In genomic region chr12:52311282-52311643, GRCh38 we compare ENCODE assay signal across 14 cellular contexts. TPM values are rescaled to one million over a fixed set of nuclear protein-coding genes. Genes with fewer than 3 reads are reported as not detected.
"Had no signal": no experiment of that assay in that cellular context is flagged by ENCODE, and none has a peak within 500 bp of the region (broad histone marks: within the 10 kb centered on the region; RNA-seq: fewer than 3 reads in every experiment).

No MANE protein-coding gene starts in this region.

- H3K27me3 ChIP-seq: body of pancreas, thyroid gland, uterus had no signal

- DNase-seq: activated CD4-positive, alpha-beta T cell treated with anti-CD3 and anti-CD28 coated beads for 48 hours; activated naive CD4-positive, alpha-beta T cell treated with Interleukin-2 at 50 U/mL for 16 hours; amniotic stem cell; body of pancreas; cerebellar nuclear complex; erythroblast; left colon; natural killer cell; thyroid gland; uterus had no signal

- H3K36me3 ChIP-seq: thyroid gland, uterus had no signal

- H3K27ac ChIP-seq: body of pancreas, thyroid gland, uterus had no signal

- H3K4me3 ChIP-seq: body of pancreas, thyroid gland, uterus had no signal

- ATAC-seq: body of pancreas, left colon, natural killer cell had no signal

- H3K9me3 ChIP-seq: body of pancreas, thyroid gland, uterus had no signal

- H3K4me1 ChIP-seq: uterus had no signal

RNA-seq across cellular contexts. Expression of gene KRT83, which starts 9.9 kb away (rescaled TPM):
- total RNA-seq: activated T-helper 1 cell treated with anti-CD3 and anti-CD28 coated beads, Interleukin-12 subunit alpha, Interleukin-12 subunit beta, Interleukin-2, Interleukin-4 antibody, amounts not matched to agents 30 ng/mL and 10 ng/mL and 1 ng/mL, durations not matched to agents 14 hours and 24 hours and 36 hours; body of pancreas; left colon; lung microvascular endothelial cell; natural killer cell; pulmonary artery endothelial cell; skeletal muscle tissue had no signal

RNA-seq across cellular contexts. Expression of gene KRT81, which starts 19.9 kb away (rescaled TPM):
- total RNA-seq: activated T-helper 1 cell treated with anti-CD3 and anti-CD28 coated beads, Interleukin-12 subunit alpha, Interleukin-12 subunit beta, Interleukin-2, Interleukin-4 antibody, amounts not matched to agents 30 ng/mL and 10 ng/mL and 1 ng/mL, durations not matched to agents 14 hours and 24 hours and 36 hours; body of pancreas; left colon; lung microvascular endothelial cell; pulmonary artery endothelial cell; skeletal muscle tissue; uterus had no signal

RNA-seq across cellular contexts. Expression of gene KRT86, which starts 36.8 kb away (rescaled TPM):
- total RNA-seq: lung microvascular endothelial cell had no signal

RNA-seq across cellular contexts. Expression of gene KRT85, which starts 56.0 kb away (rescaled TPM):
- total RNA-seq: activated T-helper 1 cell treated with anti-CD3 and anti-CD28 coated beads, Interleukin-12 subunit alpha, Interleukin-12 subunit beta, Interleukin-2, Interleukin-4 antibody, amounts not matched to agents 30 ng/mL and 10 ng/mL and 1 ng/mL, durations not matched to agents 14 hours and 24 hours and 36 hours; body of pancreas; left colon; lung microvascular endothelial cell; natural killer cell; thyroid gland had no signal
